ENCODE assay signal across 1 cellular context in the genomic region with DNA sequence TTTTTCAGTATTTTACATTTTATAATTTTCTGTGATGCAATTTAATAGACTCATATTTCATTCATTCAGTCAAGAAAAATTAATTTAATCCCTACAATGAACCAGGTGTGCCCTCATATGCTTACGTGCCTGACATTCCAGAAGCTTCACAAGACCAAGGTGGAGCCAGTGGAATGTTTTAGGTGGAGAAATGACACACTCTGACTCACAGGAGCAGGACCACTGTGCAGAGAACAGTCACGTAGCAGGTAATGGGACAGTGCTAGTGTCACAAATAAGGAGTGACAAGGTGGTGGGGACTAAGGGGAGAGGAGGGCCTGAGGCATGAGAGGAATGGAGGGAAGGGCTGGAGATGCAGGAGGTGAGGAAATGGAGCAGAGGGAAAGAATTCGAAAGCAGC.
TF ChIP-seq lines count a peak whose summit lies in the region.

No MANE protein-coding gene starts in this region.

TF ChIP-seq in GM23338, 12 proteins besides CTCF, POLR2A, EP300 and RAD21 (continued from another document):
- TF ChIP-seq, protein P1, sequence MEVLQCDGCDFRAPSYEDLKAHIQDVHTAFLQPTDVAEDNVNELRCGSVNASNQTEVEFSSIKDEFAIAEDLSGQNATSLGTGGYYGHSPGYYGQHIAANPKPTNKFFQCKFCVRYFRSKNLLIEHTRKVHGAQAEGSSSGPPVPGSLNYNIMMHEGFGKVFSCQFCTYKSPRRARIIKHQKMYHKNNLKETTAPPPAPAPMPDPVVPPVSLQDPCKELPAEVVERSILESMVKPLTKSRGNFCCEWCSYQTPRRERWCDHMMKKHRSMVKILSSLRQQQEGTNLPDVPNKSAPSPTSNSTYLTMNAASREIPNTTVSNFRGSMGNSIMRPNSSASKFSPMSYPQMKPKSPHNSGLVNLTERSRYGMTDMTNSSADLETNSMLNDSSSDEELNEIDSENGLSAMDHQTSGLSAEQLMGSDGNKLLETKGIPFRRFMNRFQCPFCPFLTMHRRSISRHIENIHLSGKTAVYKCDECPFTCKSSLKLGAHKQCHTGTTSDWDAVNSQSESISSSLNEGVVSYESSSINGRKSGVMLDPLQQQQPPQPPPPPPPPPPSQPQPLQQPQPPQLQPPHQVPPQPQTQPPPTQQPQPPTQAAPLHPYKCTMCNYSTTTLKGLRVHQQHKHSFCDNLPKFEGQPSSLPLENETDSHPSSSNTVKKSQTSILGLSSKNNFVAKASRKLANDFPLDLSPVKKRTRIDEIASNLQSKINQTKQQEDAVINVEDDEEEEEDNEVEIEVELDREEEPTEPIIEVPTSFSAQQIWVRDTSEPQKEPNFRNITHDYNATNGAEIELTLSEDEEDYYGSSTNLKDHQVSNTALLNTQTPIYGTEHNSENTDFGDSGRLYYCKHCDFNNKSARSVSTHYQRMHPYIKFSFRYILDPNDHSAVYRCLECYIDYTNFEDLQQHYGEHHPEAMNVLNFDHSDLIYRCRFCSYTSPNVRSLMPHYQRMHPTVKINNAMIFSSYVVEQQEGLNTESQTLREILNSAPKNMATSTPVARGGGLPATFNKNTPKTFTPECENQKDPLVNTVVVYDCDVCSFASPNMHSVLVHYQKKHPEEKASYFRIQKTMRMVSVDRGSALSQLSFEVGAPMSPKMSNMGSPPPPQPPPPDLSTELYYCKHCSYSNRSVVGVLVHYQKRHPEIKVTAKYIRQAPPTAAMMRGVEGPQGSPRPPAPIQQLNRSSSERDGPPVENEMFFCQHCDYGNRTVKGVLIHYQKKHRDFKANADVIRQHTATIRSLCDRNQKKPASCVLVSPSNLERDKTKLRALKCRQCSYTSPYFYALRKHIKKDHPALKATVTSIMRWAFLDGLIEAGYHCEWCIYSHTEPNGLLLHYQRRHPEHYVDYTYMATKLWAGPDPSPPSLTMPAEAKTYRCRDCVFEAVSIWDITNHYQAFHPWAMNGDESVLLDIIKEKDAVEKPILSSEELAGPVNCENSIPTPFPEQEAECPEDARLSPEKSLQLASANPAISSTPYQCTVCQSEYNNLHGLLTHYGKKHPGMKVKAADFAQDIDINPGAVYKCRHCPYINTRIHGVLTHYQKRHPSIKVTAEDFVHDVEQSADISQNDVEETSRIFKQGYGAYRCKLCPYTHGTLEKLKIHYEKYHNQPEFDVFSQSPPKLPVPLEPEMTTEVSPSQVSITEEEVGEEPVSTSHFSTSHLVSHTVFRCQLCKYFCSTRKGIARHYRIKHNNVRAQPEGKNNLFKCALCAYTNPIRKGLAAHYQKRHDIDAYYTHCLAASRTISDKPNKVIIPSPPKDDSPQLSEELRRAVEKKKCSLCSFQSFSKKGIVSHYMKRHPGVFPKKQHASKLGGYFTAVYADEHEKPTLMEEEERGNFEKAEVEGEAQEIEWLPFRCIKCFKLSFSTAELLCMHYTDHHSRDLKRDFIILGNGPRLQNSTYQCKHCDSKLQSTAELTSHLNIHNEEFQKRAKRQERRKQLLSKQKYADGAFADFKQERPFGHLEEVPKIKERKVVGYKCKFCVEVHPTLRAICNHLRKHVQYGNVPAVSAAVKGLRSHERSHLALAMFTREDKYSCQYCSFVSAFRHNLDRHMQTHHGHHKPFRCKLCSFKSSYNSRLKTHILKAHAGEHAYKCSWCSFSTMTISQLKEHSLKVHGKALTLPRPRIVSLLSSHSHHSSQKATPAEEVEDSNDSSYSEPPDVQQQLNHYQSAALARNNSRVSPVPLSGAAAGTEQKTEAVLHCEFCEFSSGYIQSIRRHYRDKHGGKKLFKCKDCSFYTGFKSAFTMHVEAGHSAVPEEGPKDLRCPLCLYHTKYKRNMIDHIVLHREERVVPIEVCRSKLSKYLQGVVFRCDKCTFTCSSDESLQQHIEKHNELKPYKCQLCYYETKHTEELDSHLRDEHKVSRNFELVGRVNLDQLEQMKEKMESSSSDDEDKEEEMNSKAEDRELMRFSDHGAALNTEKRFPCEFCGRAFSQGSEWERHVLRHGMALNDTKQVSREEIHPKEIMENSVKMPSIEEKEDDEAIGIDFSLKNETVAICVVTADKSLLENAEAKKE (CRISPR knock-in tag; IDR thresholded peaks at IDR 0.05) = no peak
- TF ChIP-seq EZH2phosphoT487 (IDR thresholded peaks at IDR 0.05; ENCODE audit: unreplicated experiment) = no peak
- TF ChIP-seq, protein P2, sequence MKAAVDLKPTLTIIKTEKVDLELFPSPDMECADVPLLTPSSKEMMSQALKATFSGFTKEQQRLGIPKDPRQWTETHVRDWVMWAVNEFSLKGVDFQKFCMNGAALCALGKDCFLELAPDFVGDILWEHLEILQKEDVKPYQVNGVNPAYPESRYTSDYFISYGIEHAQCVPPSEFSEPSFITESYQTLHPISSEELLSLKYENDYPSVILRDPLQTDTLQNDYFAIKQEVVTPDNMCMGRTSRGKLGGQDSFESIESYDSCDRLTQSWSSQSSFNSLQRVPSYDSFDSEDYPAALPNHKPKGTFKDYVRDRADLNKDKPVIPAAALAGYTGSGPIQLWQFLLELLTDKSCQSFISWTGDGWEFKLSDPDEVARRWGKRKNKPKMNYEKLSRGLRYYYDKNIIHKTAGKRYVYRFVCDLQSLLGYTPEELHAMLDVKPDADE (IDR thresholded peaks at IDR 0.05) = no peak
- no peak for TF ChIP-seq CREB1 (CRISPR knock-in tag; IDR thresholded peaks at IDR 0.05; ENCODE audit: low read depth)
- no peak for TF ChIP-seq STAT1 (IDR thresholded peaks at IDR 0.05; ENCODE audit: unreplicated experiment)
- TF ChIP-seq JUNB (IDR thresholded peaks at IDR 0.05; ENCODE audit: unreplicated experiment) = no peak
- no peak for TF ChIP-seq ZNF114 (CRISPR knock-in tag; IDR thresholded peaks at IDR 0.05)
- no peak for TF ChIP-seq EZH2 (IDR thresholded peaks at IDR 0.05; ENCODE audit: low read depth, unreplicated experiment)
